ENCODE assay signal across 21 cellular contexts in the genomic region with DNA sequence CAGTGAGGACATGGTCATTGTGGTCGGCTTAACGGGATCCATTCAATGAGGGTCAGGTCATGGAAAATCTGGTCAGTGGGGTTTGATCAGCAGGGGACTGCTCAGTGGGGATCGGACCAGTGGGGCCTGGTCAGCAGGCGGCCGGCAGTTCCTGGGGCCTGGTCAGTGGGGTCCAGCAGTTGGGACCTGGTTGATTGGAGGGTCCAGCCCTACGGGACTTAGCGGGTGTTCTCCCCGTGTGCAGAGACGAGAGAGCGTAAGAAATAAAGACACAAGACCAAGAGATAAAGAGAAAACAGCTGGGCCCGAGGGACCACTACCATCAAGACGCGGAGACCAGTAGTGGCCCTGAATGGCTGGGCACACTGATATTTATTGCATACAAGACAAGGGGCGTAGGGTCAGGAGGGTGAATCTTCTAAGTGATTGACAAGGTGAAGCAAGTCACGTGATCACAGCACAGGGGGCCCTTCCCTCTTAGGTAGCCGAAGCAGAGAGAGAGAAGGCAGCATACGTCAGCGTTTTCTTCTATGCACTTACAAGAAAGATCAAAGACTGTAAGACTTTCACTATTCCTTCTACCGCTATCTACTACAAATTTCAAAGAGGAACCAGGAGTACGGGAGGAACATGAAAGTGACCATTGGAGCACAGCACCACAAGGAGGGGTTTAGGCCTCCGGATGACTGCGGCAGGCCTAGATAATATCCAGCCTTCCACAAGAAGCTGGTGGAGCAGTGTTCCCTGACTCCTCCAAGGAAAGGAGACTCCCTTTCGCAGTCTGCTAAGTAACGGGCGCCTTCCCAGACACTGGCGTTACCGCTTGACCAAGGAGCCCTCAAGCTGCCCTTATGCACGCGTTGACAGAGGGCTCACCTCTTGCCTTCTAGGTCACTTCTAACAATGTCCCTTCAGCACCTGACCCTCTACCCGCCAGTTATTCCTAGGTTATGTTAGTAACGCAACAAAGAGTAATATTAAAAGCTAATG.
"Had no signal": no experiment of that assay in that cellular context is flagged by ENCODE, and none has a peak within 500 bp of the region (broad histone marks: within the 10 kb centered on the region; RNA-seq: fewer than 3 reads in every experiment).

No MANE protein-coding gene starts in this region.

- H3K4me1 ChIP-seq: heart right ventricle, vagina had no signal

- H3K9me3 ChIP-seq: heart right ventricle, thoracic aorta, vagina had no signal

- H3K4me3 ChIP-seq: heart right ventricle, thoracic aorta, vagina had no signal

- ATAC-seq: heart right ventricle, left cardiac atrium, T-cell had no signal

- H3K27ac Mint-ChIP-seq: activated CD4-positive, alpha-beta memory T cell treated with anti-CD3 and anti-CD28 coated beads, Interleukin-2, amount 10 ng/mL, durations not matched to agents 7 days and 5 days; activated naive CD4-positive, alpha-beta T cell treated with anti-CD3 and anti-CD28 coated beads for 36 hours; activated naive CD8-positive, alpha-beta T cell treated with anti-CD3 and anti-CD28 coated beads, Interleukin-2, amount 10 ng/mL, durations not matched to agents 7 days and 5 days; activated T-helper 2 cell treated with anti-CD3 and anti-CD28 coated beads, Interferon-gamma antibody, Interleukin-2, Interleukin-4, amounts not matched to agents 10 μg/mL and 5 μg/mL and 100 μg/mL, durations not matched to agents 14 hours and 24 hours and 36 hours; memory B cell; nephron; T-cell; type B pancreatic cell had no signal

- H3K4me3 Mint-ChIP-seq: activated CD4-positive, alpha-beta memory T cell treated with anti-CD3 and anti-CD28 coated beads, Interleukin-2, amount 10 ng/mL, durations not matched to agents 7 days and 5 days; activated naive CD4-positive, alpha-beta T cell treated with anti-CD3 and anti-CD28 coated beads for 36 hours; activated naive CD8-positive, alpha-beta T cell treated with anti-CD3 and anti-CD28 coated beads, Interleukin-2, amount 10 ng/mL, durations not matched to agents 7 days and 5 days; memory B cell; nephron; T-cell; type B pancreatic cell had no signal

- DNase-seq: activated CD4-positive, alpha-beta memory T cell treated with anti-CD3 and anti-CD28 coated beads, Interleukin-2, amount 10 ng/mL, durations not matched to agents 7 days and 5 days; activated CD4-positive, alpha-beta T cell treated with anti-CD3 and anti-CD28 coated beads for 4 hours; activated naive CD4-positive, alpha-beta T cell treated with anti-CD3 and anti-CD28 coated beads for 36 hours; activated naive CD8-positive, alpha-beta T cell treated with anti-CD3 and anti-CD28 coated beads, Interleukin-2, amount 10 ng/mL, durations not matched to agents 7 days and 5 days; amniotic stem cell; cerebellar nuclear complex; cortex of kidney; heart right ventricle; islet precursor cell; left cardiac atrium; stimulated activated CD4-positive, alpha-beta T cell treated with anti-CD3 and anti-CD28 coated beads, Interleukin-2, amount 100 ng/mL, for 48 hours; stimulated activated CD8-positive, alpha-beta memory T cell treated with anti-CD3 and anti-CD28 coated beads, Interleukin-4, amount 100 ng/mL, for 48 hours; stimulated activated naive CD4-positive, alpha-beta T cell had no signal

- H3K36me3 ChIP-seq: heart right ventricle, thoracic aorta, vagina had no signal

- H3K27me3 Mint-ChIP-seq: activated naive CD8-positive, alpha-beta T cell treated with anti-CD3 and anti-CD28 coated beads, Interleukin-2, amount 10 ng/mL, durations not matched to agents 7 days and 5 days; memory B cell; T-cell; type B pancreatic cell had no signal

- H3K27me3 ChIP-seq: vagina had no signal

- H3K4me1 Mint-ChIP-seq: activated CD4-positive, alpha-beta memory T cell treated with anti-CD3 and anti-CD28 coated beads, Interleukin-2, amount 10 ng/mL, durations not matched to agents 7 days and 5 days; activated naive CD8-positive, alpha-beta T cell treated with anti-CD3 and anti-CD28 coated beads, Interleukin-2, amount 10 ng/mL, durations not matched to agents 7 days and 5 days; memory B cell; nephron; T-cell had no signal

- H3K36me3 Mint-ChIP-seq: activated naive CD8-positive, alpha-beta T cell treated with anti-CD3 and anti-CD28 coated beads, Interleukin-2, amount 10 ng/mL, durations not matched to agents 7 days and 5 days; memory B cell; T-cell; type B pancreatic cell had no signal

- H3K9me3 Mint-ChIP-seq: activated CD4-positive, alpha-beta memory T cell treated with anti-CD3 and anti-CD28 coated beads, Interleukin-2, amount 10 ng/mL, durations not matched to agents 7 days and 5 days; activated naive CD4-positive, alpha-beta T cell treated with anti-CD3 and anti-CD28 coated beads for 36 hours; activated naive CD8-positive, alpha-beta T cell treated with anti-CD3 and anti-CD28 coated beads, Interleukin-2, amount 10 ng/mL, durations not matched to agents 7 days and 5 days; activated T-helper 2 cell treated with anti-CD3 and anti-CD28 coated beads, Interferon-gamma antibody, Interleukin-2, Interleukin-4, amounts not matched to agents 10 μg/mL and 5 μg/mL and 100 μg/mL, durations not matched to agents 14 hours and 24 hours and 36 hours; memory B cell; T-cell had no signal

- H3K27ac ChIP-seq: epithelial cell of prostate, heart right ventricle, thoracic aorta, vagina had no signal
